24 cellular contexts compared by ENCODE assay signal in genomic region chr21:37447288-37447936, GRCh38.
DNase-seq lines count a peak whose midpoint lies in the region; ATAC-seq, FAIRE-seq and TF ChIP-seq lines count a peak whose summit lies in the region.
"Had no signal": no experiment of that assay in that cellular context is flagged by ENCODE, and none has a peak within 500 bp of the region (broad histone marks: within the 10 kb centered on the region; RNA-seq: fewer than 3 reads in every experiment).

No MANE protein-coding gene starts in this region.

- DNase-seq in GM12891 (ENCODE audit: insufficient read length, low spot score) (no peak), astrocyte (ENCODE audit: low read depth) (no peak), CD1c-positive myeloid dendritic cell (ENCODE audit: extremely low spot score) (no peak)
- DNase-seq: activated CD4-positive, CD25-positive, alpha-beta regulatory T cell treated with anti-CD3 and anti-CD28 coated beads, Interleukin-2, amount 50 U/mL, for 72 hours; activated naive CD4-positive, alpha-beta T cell treated with anti-CD3 and anti-CD28 coated beads, Interleukin-2, amount 10 ng/mL, durations not matched to agents 7 days and 5 days; dorsolateral prefrontal cortex; EL; HCEC 1CT; left colon; midbrain; NCI-H2171; NCI-H774; ovary; PC-9; stimulated activated CD4-positive, alpha-beta T cell treated with anti-CD3 and anti-CD28 coated beads, Interleukin-1b, Interleukin-23, amount 100 ng/mL, for 48 hours; T-helper 9 cell had no signal

- H3K27ac Mint-ChIP-seq in astrocyte (ENCODE audit: unreplicated experiment) (peak overlapping the region; percentile 36), nephron (peak overlapping the region in 2 of 3 experiments; percentile 26 to 64)
- H3K27ac Mint-ChIP-seq: activated naive CD4-positive, alpha-beta T cell treated with anti-CD3 and anti-CD28 coated beads, Interleukin-2, amount 10 ng/mL, durations not matched to agents 7 days and 5 days had no signal

- no peaks in the 10 kb centered on the region for H3K9me3 ChIP-seq in astrocyte (ENCODE audit: insufficient read depth, low read depth, low read length)
- H3K9me3 ChIP-seq: breast epithelium, esophagus muscularis mucosa, ovary, SJSA1 had no signal

- no peak overlapping the region for H3K4me2 ChIP-seq in astrocyte (ENCODE audit: low read length)
- H3K4me2 ChIP-seq: PC-9 had no signal

- H3K4me3 Mint-ChIP-seq in astrocyte (ENCODE audit: unreplicated experiment) (no peak overlapping the region), nephron (no peak overlapping the region)
- H3K4me3 Mint-ChIP-seq: activated naive CD4-positive, alpha-beta T cell treated with anti-CD3 and anti-CD28 coated beads, Interleukin-2, amount 10 ng/mL, durations not matched to agents 7 days and 5 days had no signal

- H4K20me1 ChIP-seq in astrocyte (ENCODE audit: insufficient read depth, low read length) = peaks cover 84% of the 10 kb centered on the region

- H3K27ac ChIP-seq in 22Rv1 = peak overlapping the region; percentile 37; the same call in 1 of the 2 replicates
- H3K27ac ChIP-seq in astrocyte (ENCODE audit: low read depth, low read length) = no peak overlapping the region
- H3K27ac ChIP-seq: breast epithelium, dorsolateral prefrontal cortex, esophagus muscularis mucosa, ovary, PC-9, SJSA1 had no signal

- no peaks in the 10 kb centered on the region for H3K36me3 ChIP-seq in astrocyte (ENCODE audit: insufficient read depth, low read length)
- H3K36me3 ChIP-seq: breast epithelium, ovary, SJSA1 had no signal

- no peak for TF ChIP-seq CTCF in 22Rv1 (IDR thresholded peaks at IDR 0.05)
- no peak for TF ChIP-seq CTCF in astrocyte (IDR thresholded peaks at IDR 0.05; ENCODE audit: insufficient read depth, low read depth, low read length)
- TF ChIP-seq CTCF in nephron (IDR thresholded peaks at IDR 0.05; ENCODE audit: unreplicated experiment in 3 of 3) = no peak

- H3K36me3 Mint-ChIP-seq in astrocyte (ENCODE audit: low read depth, unreplicated experiment) (peaks cover 7% of the 10 kb centered on the region), nephron (ENCODE audit: low read depth) (peaks cover 33% of the 10 kb centered on the region)

- H3K79me2 ChIP-seq in astrocyte (ENCODE audit: insufficient read depth, low read length) = peaks cover 90% of the 10 kb centered on the region

- H3K27me3 ChIP-seq in astrocyte (ENCODE audit: insufficient read depth, low read length) = no peaks in the 10 kb centered on the region
- H3K27me3 ChIP-seq: breast epithelium, dorsolateral prefrontal cortex, esophagus muscularis mucosa, ovary, SJSA1 had no signal

- no peaks in the 10 kb centered on the region for H3K9me3 Mint-ChIP-seq in astrocyte (ENCODE audit: unreplicated experiment)
- H3K9me3 Mint-ChIP-seq in nephron = no peaks in the 10 kb centered on the region
- H3K9me3 Mint-ChIP-seq: activated naive CD4-positive, alpha-beta T cell treated with anti-CD3 and anti-CD28 coated beads, Interleukin-2, amount 10 ng/mL, durations not matched to agents 7 days and 5 days had no signal

- H3K9ac ChIP-seq in astrocyte (ENCODE audit: low read length) = no peak overlapping the region

- peaks cover 54% of the 10 kb centered on the region for H3K4me1 Mint-ChIP-seq in astrocyte (ENCODE audit: low read depth, unreplicated experiment)
- H3K4me1 Mint-ChIP-seq in nephron = peaks cover 65% of the 10 kb centered on the region

- H3K4me3 ChIP-seq in astrocyte (ENCODE audit: insufficient read depth, low read depth, low read length) = no peak overlapping the region
- H3K4me3 ChIP-seq: breast epithelium, dorsolateral prefrontal cortex, esophagus muscularis mucosa, ovary, PC-9, SJSA1 had no signal

- ATAC-seq in HG02623 (IDR thresholded peaks at IDR 0.05; ENCODE audit: unreplicated experiment) (no peak), GM18867 (IDR thresholded peaks at IDR 0.05; ENCODE audit: unreplicated experiment) (no peak), GM19455 (IDR thresholded peaks at IDR 0.05; ENCODE audit: unreplicated experiment) (no peak)

- TF ChIP-seq POLR2A in GM12891 (IDR thresholded peaks at IDR 0.05; ENCODE audit: low read depth, low read length) = no peak

- peaks cover 31% of the 10 kb centered on the region for H3K4me1 ChIP-seq in astrocyte (ENCODE audit: insufficient read depth, low read length)
- H3K4me1 ChIP-seq: breast epithelium had no signal

- no peak overlapping the region for H2AFZ ChIP-seq in astrocyte (ENCODE audit: low read depth, low read length)
- H2AFZ ChIP-seq: PC-9 had no signal

- H3K27me3 Mint-ChIP-seq in astrocyte (ENCODE audit: low read depth, unreplicated experiment) = no peaks in the 10 kb centered on the region
- H3K27me3 Mint-ChIP-seq in nephron (ENCODE audit: low read depth) = no peaks in the 10 kb centered on the region
- H3K27me3 Mint-ChIP-seq: activated naive CD4-positive, alpha-beta T cell treated with anti-CD3 and anti-CD28 coated beads, Interleukin-2, amount 10 ng/mL, durations not matched to agents 7 days and 5 days had no signal

- FAIRE-seq in GM12891 (lab: Jason Lieb, UNC) (no peak), astrocyte (lab: Jason Lieb, UNC) (no peak)

TF ChIP-seq in GM12891, 5 proteins besides CTCF, POLR2A, EP300 and RAD21:
- TF ChIP-seq POU2F2 (IDR thresholded peaks at IDR 0.05; ENCODE audit: low read depth, low read length) (no peak), SPI1 (IDR thresholded peaks at IDR 0.05; ENCODE audit: low read depth, low read length) (no peak), PAX5 (IDR thresholded peaks at IDR 0.05; ENCODE audit: insufficient read depth, low read length, severe bottlenecking) (no peak), POLR2AphosphoS5 (IDR thresholded peaks at IDR 0.05; ENCODE audit: low read depth, low read length) (0 out of 2 replicates have a peak, but pooled peaks have one; percentile 24), TAF1 (IDR thresholded peaks at IDR 0.05; ENCODE audit: low read depth, low read length) (no peak)
TF ChIP-seq in GM12891: peak in this region for 1.
